Comparison of ENCODE assay signal across 18 cellular contexts in genomic region chr9:27383524-27383923, GRCh38.
DNase-seq lines count a peak whose midpoint lies in the region; ATAC-seq lines count a peak whose summit lies in the region.
"Had no signal": no experiment of that assay in that cellular context is flagged by ENCODE, and none has a peak within 500 bp of the region (broad histone marks: within the 10 kb centered on the region; RNA-seq: fewer than 3 reads in every experiment).

No MANE protein-coding gene starts in this region.

- no peaks in the 10 kb centered on the region for H3K36me3 ChIP-seq in mucosa of rectum (ENCODE audit: control insufficient read depth in 2 of 2, insufficient read depth in 2 of 2, low read length in 2 of 2)
- H3K36me3 ChIP-seq: right atrium auricular region, suprapubic skin had no signal

- H3K4me1 ChIP-seq in mucosa of rectum (ENCODE audit: control insufficient read depth in 2 of 2, insufficient read depth in 2 of 2, low read length in 2 of 2): peaks cover 23 to 69% of the 10 kb centered on the region in 2 donors
- H3K4me1 ChIP-seq: right atrium auricular region had no signal

- no peak overlapping the region for H3K4me3 ChIP-seq in mucosa of rectum (ENCODE audit: low read length in 2 of 2)
- H3K4me3 ChIP-seq: right atrium auricular region, suprapubic skin had no signal

- H3K9ac ChIP-seq in mucosa of rectum (ENCODE audit: low read depth in 1 of 2, low read length in 2 of 2): no peak overlapping the region
- H3K9ac ChIP-seq: KMS-11 had no signal

- no peaks in the 10 kb centered on the region for H3K9me3 ChIP-seq in mucosa of rectum (ENCODE audit: control insufficient read depth in 2 of 2, low read length in 2 of 2)
- H3K9me3 ChIP-seq: right atrium auricular region, suprapubic skin had no signal

- H3K27me3 ChIP-seq in mucosa of rectum (ENCODE audit: control insufficient read depth in 2 of 2, insufficient read depth in 2 of 2, low read length in 2 of 2): no peaks in the 10 kb centered on the region
- H3K27me3 ChIP-seq: right atrium auricular region, suprapubic skin had no signal

- DNase-seq in COR-L47 (lab: John Stamatoyannopoulos, UW) (peak; percentile 58), NCI-H748 (lab: John Stamatoyannopoulos, UW; ENCODE audit: unreplicated experiment) (peak; percentile 52), activated T-cell treated with anti-CD3 and anti-CD28 coated beads for 4 hours (no peak), SKM-1 (lab: John Stamatoyannopoulos, UW; ENCODE audit: unreplicated experiment) (no peak), OCI-M2 (lab: John Stamatoyannopoulos, UW; ENCODE audit: unreplicated experiment) (no peak)
- no peak for DNase-seq in activated CD8-positive, alpha-beta memory T cell treated with anti-CD3 and anti-CD28 coated beads for 24 hours
- DNase-seq: activated CD8-positive, alpha-beta T cell treated with anti-CD3 and anti-CD28 coated beads, Interleukin-2, amount 10 ng/mL, durations not matched to agents 7 days and 5 days; activated T-cell treated with anti-CD3 and anti-CD28 coated beads, Interleukin-2, amount 50 U/mL, for 72 hours; CD4-positive, alpha-beta memory T cell; NCI-H1048; NCI-H2081 treated with DMSO at 0.1 percent for 48 hours; NCI-H526 had no signal

- peak overlapping the region; percentile 64 to 67 for H3K27ac ChIP-seq in mucosa of rectum (ENCODE audit: low read depth in 2 of 2, low read length in 2 of 2)
- H3K27ac ChIP-seq: KMS-11, right atrium auricular region, suprapubic skin had no signal

- peak; percentile 41 for ATAC-seq in GM19397 (IDR thresholded peaks at IDR 0.05; ENCODE audit: unreplicated experiment)
- ATAC-seq: activated CD8-positive, alpha-beta T cell treated with anti-CD3 and anti-CD28 coated beads, Interleukin-2, amount 10 ng/mL, durations not matched to agents 7 days and 5 days; activated T-cell treated with anti-CD3 and anti-CD28 coated beads, Interleukin-2, amount 50 U/mL, for 72 hours; WTC11 had no signal

Comparison
In these comparisons a context has a peak if more than half of its experiments do, and no peak if none do; other contexts are left out.
1. DNase-seq: peak in COR-L47 (single experiment) and NCI-H748 (single experiment); none in activated CD8-positive, alpha-beta memory T cell treated with anti-CD3 and anti-CD28 coated beads for 24 hours (single experiment), activated T-cell treated with anti-CD3 and anti-CD28 coated beads for 4 hours (single experiment), SKM-1 (single experiment) and OCI-M2 (single experiment).